Comparison of ENCODE assay signal across 1 cellular context in the genomic region with DNA sequence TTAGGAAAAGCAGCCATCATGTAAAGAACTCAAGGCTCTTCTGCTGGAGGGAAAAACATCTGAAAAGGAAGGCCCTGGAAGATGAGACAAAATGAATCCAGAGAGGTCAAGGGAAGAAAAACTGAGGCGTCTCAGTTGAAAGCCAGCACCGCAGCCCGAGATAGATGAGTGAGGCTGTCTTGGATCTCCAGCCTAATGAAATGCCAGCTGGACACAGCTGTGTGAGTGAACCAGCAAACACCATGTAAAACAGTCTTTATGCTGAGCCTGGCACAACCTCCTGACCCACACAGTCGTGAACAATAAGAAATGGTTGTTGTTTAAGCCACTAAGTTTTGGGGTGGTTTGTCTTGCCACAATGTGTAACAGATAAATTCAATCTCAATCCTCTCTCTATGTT.
TF ChIP-seq lines count a peak whose summit lies in the region.

No MANE protein-coding gene starts in this region.

TF ChIP-seq in IMR-90, 13 proteins besides CTCF, POLR2A, EP300 and RAD21:
- no peak for TF ChIP-seq FOS (IDR thresholded peaks at IDR 0.05; ENCODE audit: low read depth, low read length)
- TF ChIP-seq, protein P1, sequence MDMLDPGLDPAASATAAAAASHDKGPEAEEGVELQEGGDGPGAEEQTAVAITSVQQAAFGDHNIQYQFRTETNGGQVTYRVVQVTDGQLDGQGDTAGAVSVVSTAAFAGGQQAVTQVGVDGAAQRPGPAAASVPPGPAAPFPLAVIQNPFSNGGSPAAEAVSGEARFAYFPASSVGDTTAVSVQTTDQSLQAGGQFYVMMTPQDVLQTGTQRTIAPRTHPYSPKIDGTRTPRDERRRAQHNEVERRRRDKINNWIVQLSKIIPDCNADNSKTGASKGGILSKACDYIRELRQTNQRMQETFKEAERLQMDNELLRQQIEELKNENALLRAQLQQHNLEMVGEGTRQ (IDR thresholded peaks at IDR 0.05; ENCODE audit: low read depth, low read length), result no peak
- TF ChIP-seq MXI1 (IDR thresholded peaks at IDR 0.05; ENCODE audit: borderline replicate concordance, low read depth, low read length), result no peak
- TF ChIP-seq SMC3 (IDR thresholded peaks at IDR 0.05; ENCODE audit: low read depth, low read length), result no peak
